ENCODE assay signal across 22 cellular contexts in genomic region chr2:8886197-8886508, GRCh38.
"Had no signal": no experiment of that assay in that cellular context is flagged by ENCODE, and none has a peak within 500 bp of the region (broad histone marks: within the 10 kb centered on the region; RNA-seq: fewer than 3 reads in every experiment).

No MANE protein-coding gene starts in this region.

- H3K4me3 ChIP-seq: SJSA1 had no signal

- H3K9me3 ChIP-seq: SJSA1 had no signal

- H3K27me3 ChIP-seq: SJSA1 had no signal

- DNase-seq: activated CD4-positive, alpha-beta memory T cell treated with anti-CD3 and anti-CD28 coated beads for 36 hours; activated CD4-positive, alpha-beta T cell treated with anti-CD3 and anti-CD28 coated beads for 1 hour; activated CD4-positive, alpha-beta T cell treated with anti-CD3 and anti-CD28 coated beads, Interleukin-2, amount 10 ng/mL, durations not matched to agents 24 days and 14 days; activated CD8-positive, alpha-beta memory T cell treated with anti-CD3 and anti-CD28 coated beads for 24 hours; activated effector memory CD4-positive, alpha-beta T cell treated with anti-CD3 and anti-CD28 coated beads, Interleukin-2, amount 50 U/mL, for 16 hours; activated naive CD4-positive, alpha-beta T cell treated with Interleukin-2 at 50 U/mL for 16 hours; activated naive CD8-positive, alpha-beta T cell treated with anti-CD3 and anti-CD28 coated beads, Interleukin-2, amount 50 U/mL, for 24 hours; activated T-cell treated with anti-CD3 and anti-CD28 coated beads, Interleukin-2, amount 50 U/mL, for 4 hours; amniotic stem cell; KBM-7; NCI-H1092; NCI-H2171; NCI-H226; NCI-H510A; NK-92 treated with Interleukin-12 subunit alpha and Interleukin-12 subunit beta, amount 100 ng/mL, for 24 hours; OCI-M1; RPMI8226 had no signal

- ATAC-seq: activated naive CD4-positive, alpha-beta T cell treated with anti-CD3 and anti-CD28 coated beads, Interleukin-2, amount 50 U/mL, for 72 hours; activated naive CD8-positive, alpha-beta T cell treated with anti-CD3 and anti-CD28 coated beads, Interleukin-2, amount 50 U/mL, for 24 hours; activated T-cell treated with anti-CD3 and anti-CD28 coated beads, Interleukin-2, amount 50 U/mL, for 4 hours; Panc1; SK-N-SH treated with all-trans-retinoic acid at 6 μM for 48 hours; WTC11 had no signal

- H3K27ac ChIP-seq: SJSA1 had no signal
